ENCODE assay signal across 25 cellular contexts in the genomic region with DNA sequence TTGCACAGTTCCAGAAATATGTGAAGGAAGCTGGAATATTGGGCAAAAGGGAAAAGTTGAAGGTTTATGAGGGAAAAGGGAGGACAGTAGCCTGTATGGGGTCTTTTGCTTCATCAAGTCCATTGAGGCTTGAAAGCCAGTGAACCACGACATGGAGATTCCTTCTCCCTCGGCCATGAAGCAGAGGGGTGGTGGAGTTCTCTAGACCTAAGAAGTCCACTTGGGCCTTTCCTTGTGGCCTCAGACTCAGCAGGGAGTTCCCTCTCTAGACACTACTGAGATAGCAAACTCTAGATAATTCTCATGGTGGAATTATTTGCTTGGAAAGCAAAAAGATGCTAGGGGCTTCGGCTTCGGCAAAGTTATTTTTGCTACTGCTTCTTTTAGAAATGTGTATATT.
A peak's percentile ranks its signal among the peaks of the same experiment; 100 is the strongest.
DNase-seq lines count a peak whose midpoint lies in the region; ATAC-seq, FAIRE-seq and TF ChIP-seq lines count a peak whose summit lies in the region.
"Had no signal": no experiment of that assay in that cellular context is flagged by ENCODE, and none has a peak within 500 bp of the region (broad histone marks: within the 10 kb centered on the region; RNA-seq: fewer than 3 reads in every experiment).

No MANE protein-coding gene starts in this region.

- H2AFZ ChIP-seq in IMR-90 (replicated peaks; ENCODE audit: low read length, poor library complexity) (no peak overlapping the region), OCI-LY7 (ENCODE audit: low read length) (no peak overlapping the region)

- H4K20me1 ChIP-seq in IMR-90 (ENCODE audit: insufficient read depth, low read length): peaks cover 4% of the 10 kb centered on the region; the same call in 1 of the 2 replicates
- no peaks in the 10 kb centered on the region for H4K20me1 ChIP-seq in OCI-LY7 (ENCODE audit: insufficient read depth, low read length)

- H3K27ac ChIP-seq in A549 (peak overlapping the region; percentile 67 to 83), IMR-90 (ENCODE audit: insufficient read depth, low read length) (peak overlapping the region; percentile 22; the same call in 1 of the 2 replicates), mesendoderm (ENCODE audit: low read depth, low read length) (no peak overlapping the region), OCI-LY7 (ENCODE audit: low read depth, low read length, poor library complexity, severe bottlenecking) (no peak overlapping the region)
- H3K27ac ChIP-seq: heart right ventricle, vagina had no signal

- peaks cover 44 to 74% of the 10 kb centered on the region in 2 donors for H3K27me3 Mint-ChIP-seq in stimulated activated naive B cell treated with anti-CD40 and anti-IgM and Interleukin-4, amounts not matched to agents 10 μg/mL and 1 μg/mL and 100 μg/mL, for 72 hours

- intact Hi-C loops in IMR-90 (cut with micrococcal nuclease) (no loop called here), OCI-LY7 (cut with micrococcal nuclease; ENCODE audit: unreplicated experiment) (no loop called here)

- H3K9ac ChIP-seq in IMR-90 (ENCODE audit: low read depth, low read length) (no peak overlapping the region), mesendoderm (ENCODE audit: low read length) (no peak overlapping the region)

- H2BK120ac ChIP-seq in IMR-90 (ENCODE audit: low read depth, low read length) (peak overlapping the region; percentile 92), mesendoderm (ENCODE audit: low read depth, low read length) (peak overlapping the region; percentile 74)

- no peaks in the 10 kb centered on the region for H3K36me3 Mint-ChIP-seq in stimulated activated naive B cell treated with anti-CD40 and anti-IgM and Interleukin-4, amounts not matched to agents 10 μg/mL and 1 μg/mL and 100 μg/mL, for 72 hours
- H3K36me3 Mint-ChIP-seq: naive B cell had no signal

- CTCF ChIA-PET in A549 (lab: Yijun Ruan, JAX) (interaction anchor here (0.7 to 3.3 kb wide), 5 partner anchors 8 to 154 kb away, joined by 3 to 14 read pairs (median 4); no protein-coding TSS in a partner anchor), IMR-90 (lab: Yijun Ruan, JAX) (interaction anchor here (1.2 kb wide), 1 partner anchor 154 kb away, joined by 5 read pairs; no protein-coding TSS in a partner anchor), OCI-LY7 (lab: Charles Lee; ENCODE audit: unreplicated experiment) (no interaction called here)

- H4K8ac ChIP-seq in IMR-90 (ENCODE audit: low read depth in 2 of 2, low read length in 2 of 2) (peak overlapping the region; percentile 71 to 81), mesendoderm (ENCODE audit: low read depth, low read length) (no peak overlapping the region)

- peak overlapping the region; percentile 87 for H4K91ac ChIP-seq in IMR-90 (ENCODE audit: insufficient read depth, low read depth, low read length)

- H3K36me3 ChIP-seq in IMR-90 (ENCODE audit: control insufficient read depth, insufficient read depth, low read length) (no peaks in the 10 kb centered on the region), mesendoderm (ENCODE audit: control insufficient read depth, insufficient read depth, low read length) (no peaks in the 10 kb centered on the region), OCI-LY7 (ENCODE audit: insufficient read depth, low read length) (no peaks in the 10 kb centered on the region)
- H3K36me3 ChIP-seq: heart right ventricle, vagina had no signal

- peaks cover 35% of the 10 kb centered on the region for H3K9me1 ChIP-seq in IMR-90 (ENCODE audit: insufficient read depth, low read length)

- no peak overlapping the region for H3K4me3 ChIP-seq in A549
- H3K4me3 ChIP-seq in IMR-90 (ENCODE audit: insufficient read depth, low read depth, low read length): no peak overlapping the region
- no peak overlapping the region for H3K4me3 ChIP-seq in choroid plexus epithelial cell (ENCODE audit: low read depth, low read length)
- H3K4me3 ChIP-seq in mesendoderm (ENCODE audit: low read length): no peak overlapping the region
- H3K4me3 ChIP-seq in OCI-LY7 (ENCODE audit: low read depth, low read length, poor library complexity, severe bottlenecking): no peak overlapping the region
- H3K4me3 ChIP-seq: heart right ventricle, vagina had no signal

- H2AK9ac ChIP-seq in IMR-90 (replicated peaks; ENCODE audit: low read depth, low read length, poor library complexity): peak overlapping the region; percentile 42

- peak overlapping the region; percentile 97 for H2BK20ac ChIP-seq in IMR-90 (ENCODE audit: low read depth, low read length)

- TF ChIP-seq RAD21 in A549 (conservative IDR thresholded peaks at IDR 0.05 in 1 of 2, IDR thresholded peaks at IDR 0.05 in 1 of 2) (no peak), IMR-90 (IDR thresholded peaks at IDR 0.05; ENCODE audit: low read length) (no peak)

- dilution Hi-C loops in IMR-90 (cut with HindIII; ENCODE audit: low sequenced_read_pairs, unreplicated experiment): no loop called here

- in situ Hi-C loops in IMR-90 (cut with MboI; ENCODE audit: low sequenced_read_pairs): no loop called here

- no peak overlapping the region for H3K27ac Mint-ChIP-seq in stimulated activated naive B cell treated with anti-CD40 and anti-IgM and Interleukin-4, amounts not matched to agents 10 μg/mL and 1 μg/mL and 100 μg/mL, for 72 hours
- H3K27ac Mint-ChIP-seq: activated naive CD8-positive, alpha-beta T cell treated with anti-CD3 and anti-CD28 coated beads, Interleukin-2, amount 50 U/mL, for 24 hours; CD4-positive, alpha-beta memory T cell; naive B cell; stimulated activated naive CD8-positive, alpha-beta T cell treated with anti-CD3 and anti-CD28 coated beads, Interleukin-15, Interleukin-2, amounts not matched to agents 100 ng/mL and 50 ng/mL, for 24 hours had no signal

- H3K79me2 ChIP-seq in mesendoderm (ENCODE audit: control insufficient read depth, insufficient read depth, low read length) (no peaks in the 10 kb centered on the region), OCI-LY7 (ENCODE audit: insufficient read depth, low read depth, low read length) (no peaks in the 10 kb centered on the region)

- H2BK15ac ChIP-seq in IMR-90 (ENCODE audit: low read depth, low read length): peak overlapping the region; percentile 83; the same call in 2 of the 3 replicates
- no peak overlapping the region for H2BK15ac ChIP-seq in mesendoderm (replicated peaks; ENCODE audit: low read depth)

- POLR2A ChIA-PET in A549 (lab: Yijun Ruan, JAX) (no interaction called here), IMR-90 (lab: Charles Lee; ENCODE audit: unreplicated experiment) (no interaction called here), OCI-LY7 (lab: Charles Lee) (interaction anchor here (0.7 to 0.9 kb wide), 2 partner anchors 51 to 339 kb away, joined by 3 to 4 read pairs; no protein-coding TSS in a partner anchor)

- H3K9me3 ChIP-seq in A549 (no peaks in the 10 kb centered on the region), IMR-90 (ENCODE audit: control insufficient read depth, insufficient read depth, low read length) (no peaks in the 10 kb centered on the region), OCI-LY7 (ENCODE audit: low read length) (no peaks in the 10 kb centered on the region)
- H3K9me3 ChIP-seq: heart right ventricle, vagina had no signal

- TF ChIP-seq POLR2A in A549 (IDR thresholded peaks at IDR 0.05; ENCODE audit: low read length): no peak
- TF ChIP-seq POLR2A in IMR-90 (IDR thresholded peaks at IDR 0.05; ENCODE audit: low read depth, low read length): no peak

- peak overlapping the region; percentile 87 for H3K4ac ChIP-seq in IMR-90 (ENCODE audit: low read depth, low read length)
- H3K4ac ChIP-seq in mesendoderm (ENCODE audit: low read depth, low read length): no peak overlapping the region

- TF ChIP-seq CTCF in A549 (IDR thresholded peaks at IDR 0.05): no peak
- no peak for TF ChIP-seq CTCF in IMR-90 (conservative IDR thresholded peaks at IDR 0.05; ENCODE audit: low read depth, low read length)
- TF ChIP-seq CTCF in choroid plexus epithelial cell (conservative IDR thresholded peaks at IDR 0.05; ENCODE audit: low read depth, low read length): no peak
- no peak for TF ChIP-seq CTCF in OCI-LY7 (conservative IDR thresholded peaks at IDR 0.05; ENCODE audit: low read length)

- H3K9me2 ChIP-seq in OCI-LY7 (ENCODE audit: insufficient read depth, low read length): no peaks in the 10 kb centered on the region

- no peak for ATAC-seq in A549
- ATAC-seq in IMR-90 (ENCODE audit: low read depth): no peak
- no peak for ATAC-seq in stimulated activated naive B cell treated with anti-CD40 and anti-IgM and Interleukin-4, amounts not matched to agents 10 μg/mL and 1 μg/mL and 100 μg/mL, for 72 hours (replicated peaks)
- ATAC-seq: activated naive CD8-positive, alpha-beta T cell treated with anti-CD3 and anti-CD28 coated beads, Interleukin-2, amount 50 U/mL, for 24 hours; heart right ventricle; left cardiac atrium; Right ventricle myocardium inferior had no signal

- peak overlapping the region; percentile 72 for H4K5ac ChIP-seq in IMR-90 (ENCODE audit: low read depth, low read length)
- no peak overlapping the region for H4K5ac ChIP-seq in mesendoderm (ENCODE audit: low read length)

- no peak overlapping the region for H3K4me3 Mint-ChIP-seq in stimulated activated naive B cell treated with anti-CD40 and anti-IgM and Interleukin-4, amounts not matched to agents 10 μg/mL and 1 μg/mL and 100 μg/mL, for 72 hours
- H3K4me3 Mint-ChIP-seq: activated naive CD8-positive, alpha-beta T cell treated with anti-CD3 and anti-CD28 coated beads, Interleukin-2, amount 50 U/mL, for 24 hours; CD4-positive, alpha-beta memory T cell; naive B cell; stimulated activated naive CD8-positive, alpha-beta T cell treated with anti-CD3 and anti-CD28 coated beads, Interleukin-15, Interleukin-2, amounts not matched to agents 100 ng/mL and 50 ng/mL, for 24 hours had no signal

- no TSS peak for BruUV-seq in IMR-90 (replicated peaks; lab: Mats Ljungman, UMichigan)
- no TSS peak for BruUV-seq in OCI-LY7 (replicated peaks; lab: Mats Ljungman, UMichigan)

- no peaks in the 10 kb centered on the region for H3K4me1 Mint-ChIP-seq in stimulated activated naive B cell treated with anti-CD40 and anti-IgM and Interleukin-4, amounts not matched to agents 10 μg/mL and 1 μg/mL and 100 μg/mL, for 72 hours
- H3K4me1 Mint-ChIP-seq: activated naive CD8-positive, alpha-beta T cell treated with anti-CD3 and anti-CD28 coated beads, Interleukin-2, amount 50 U/mL, for 24 hours; CD4-positive, alpha-beta memory T cell; naive B cell had no signal

- WGBS in A549 (ENCODE audit: missing lambda C conversion rate): 90% methylated on average over 4 of the region's 4 CpGs
- WGBS in IMR-90 (ENCODE audit: extremely low coverage in 2 of 2, insufficient read length in 1 of 2), 2 experiments: no CpG with 5 or more reads among the region's 4 CpGs
- no CpG with 5 or more reads among the region's 4 CpGs for WGBS in mesendoderm (ENCODE audit: extremely low coverage, insufficient coverage, low lambda C conversion rate)

- H3K79me1 ChIP-seq in IMR-90 (ENCODE audit: low read depth in 1 of 2, low read length in 2 of 2) (peaks cover 0 to 46% of the 10 kb centered on the region in 2 experiments; a peak in 2 of 4 replicates), mesendoderm (ENCODE audit: low read length) (no peaks in the 10 kb centered on the region)

- no peak for TF ChIP-seq EP300 in A549 (IDR thresholded peaks at IDR 0.05)

- H3K27me3 ChIP-seq in IMR-90 (ENCODE audit: control insufficient read depth, insufficient read depth, low read length) (no peaks in the 10 kb centered on the region), mesendoderm (ENCODE audit: insufficient read depth, low read length, poor library complexity) (no peaks in the 10 kb centered on the region)
- H3K27me3 ChIP-seq: vagina had no signal

- no peaks in the 10 kb centered on the region for H3K9me3 Mint-ChIP-seq in stimulated activated naive B cell treated with anti-CD40 and anti-IgM and Interleukin-4, amounts not matched to agents 10 μg/mL and 1 μg/mL and 100 μg/mL, for 72 hours
- H3K9me3 Mint-ChIP-seq: activated naive CD8-positive, alpha-beta T cell treated with anti-CD3 and anti-CD28 coated beads, Interleukin-2, amount 50 U/mL, for 24 hours; naive B cell; stimulated activated naive CD8-positive, alpha-beta T cell treated with anti-CD3 and anti-CD28 coated beads, Interleukin-15, Interleukin-2, amounts not matched to agents 100 ng/mL and 50 ng/mL, for 24 hours had no signal

- H3K4me2 ChIP-seq in A549: peak overlapping the region; percentile 82
- H3K4me2 ChIP-seq in IMR-90 (ENCODE audit: low read depth, low read length): no peak overlapping the region
- H3K4me2 ChIP-seq in mesendoderm (ENCODE audit: low read length): no peak overlapping the region
- no peak overlapping the region for H3K4me2 ChIP-seq in OCI-LY7 (ENCODE audit: low read length)

- FAIRE-seq in A549 (lab: Jason Lieb, UNC): no peak

- no peak for DNase-seq in A549 (ENCODE audit: low read depth in 1 of 2, low spot score in 1 of 2)
- no peak for DNase-seq in IMR-90
- peak; percentile 53 for DNase-seq in choroid plexus epithelial cell (ENCODE audit: low read depth)
- no peak for DNase-seq in mesendoderm
- no peak for DNase-seq in NCI-H345 (lab: John Stamatoyannopoulos, UW)
- DNase-seq in OCI-LY7 (ENCODE audit: low spot score): no peak
- DNase-seq in mucosa of gallbladder (ENCODE audit: low spot score): no peak
- DNase-seq in stimulated activated naive B cell treated with anti-CD40 and anti-IgM and Interleukin-4, amounts not matched to agents 10 μg/mL and 1 μg/mL and 100 μg/mL, for 72 hours: no peak
- DNase-seq: activated CD4-positive, alpha-beta T cell treated with anti-CD3 and anti-CD28 coated beads for 4 hours; activated CD8-positive, alpha-beta memory T cell treated with anti-CD3 and anti-CD28 coated beads for 24 hours; activated gamma-delta T cell; activated naive CD8-positive, alpha-beta T cell treated with anti-CD3 and anti-CD28 coated beads, Interleukin-2, amount 50 U/mL, for 24 hours; activated T-cell treated with anti-CD3 and anti-CD28 coated beads, Interleukin-2, amount 50 U/mL, for 1 hour; CD4-positive, alpha-beta memory T cell; effector CD4-positive, alpha-beta T cell; H7; heart right ventricle; left cardiac atrium; naive B cell; NCI-H1105 treated with DMSO at 0.1 percent for 48 hours; NCI-H2029 treated with DMSO at 0.1 percent for 48 hours; nucleus accumbens had no signal

- H2AK5ac ChIP-seq in IMR-90 (ENCODE audit: low read depth, low read length): peak overlapping the region; percentile 97
- peak overlapping the region; percentile 45 for H2AK5ac ChIP-seq in mesendoderm (ENCODE audit: low read length)

- peak overlapping the region; percentile 48 for H3K56ac ChIP-seq in IMR-90 (ENCODE audit: extremely low read depth, insufficient read depth, low read length)
- H3K56ac ChIP-seq in mesendoderm (ENCODE audit: low read length): no peak overlapping the region

- peak overlapping the region; percentile 77 for H3K14ac ChIP-seq in IMR-90 (replicated peaks; ENCODE audit: low read depth, low read length)

- H3K18ac ChIP-seq in IMR-90 (ENCODE audit: low read depth, low read length) (peak overlapping the region; percentile 86), mesendoderm (ENCODE audit: low read length) (peak overlapping the region; percentile 70)

- H3K23ac ChIP-seq in IMR-90 (ENCODE audit: low read depth, low read length): peak overlapping the region; percentile 46
- no peak overlapping the region for H3K23ac ChIP-seq in mesendoderm (ENCODE audit: low read length)

- H3K4me1 ChIP-seq in A549 (peaks cover 38% of the 10 kb centered on the region), IMR-90 (ENCODE audit: control insufficient read depth, insufficient read depth, low read length) (peaks cover 30% of the 10 kb centered on the region), mesendoderm (ENCODE audit: control insufficient read depth, low read depth, low read length) (peaks cover 6% of the 10 kb centered on the region), OCI-LY7 (ENCODE audit: insufficient read depth, low read length, poor library complexity, severe bottlenecking) (no peaks in the 10 kb centered on the region)
- H3K4me1 ChIP-seq: heart right ventricle, vagina had no signal

- H2BK5ac ChIP-seq in IMR-90 (ENCODE audit: low read depth, low read length, poor library complexity, severe bottlenecking) (peak overlapping the region; percentile 92), mesendoderm (ENCODE audit: low read length) (no peak overlapping the region)

Comparison
In these comparisons a context has a peak if more than half of its experiments do, and no peak if none do; other contexts are left out.
1. H3K27ac ChIP-seq: peak in A549 (2 of 2) and IMR-90 (single experiment); none in mesendoderm (single experiment) and OCI-LY7 (single experiment).